8 cellular contexts compared by ENCODE assay signal in the genomic region with DNA sequence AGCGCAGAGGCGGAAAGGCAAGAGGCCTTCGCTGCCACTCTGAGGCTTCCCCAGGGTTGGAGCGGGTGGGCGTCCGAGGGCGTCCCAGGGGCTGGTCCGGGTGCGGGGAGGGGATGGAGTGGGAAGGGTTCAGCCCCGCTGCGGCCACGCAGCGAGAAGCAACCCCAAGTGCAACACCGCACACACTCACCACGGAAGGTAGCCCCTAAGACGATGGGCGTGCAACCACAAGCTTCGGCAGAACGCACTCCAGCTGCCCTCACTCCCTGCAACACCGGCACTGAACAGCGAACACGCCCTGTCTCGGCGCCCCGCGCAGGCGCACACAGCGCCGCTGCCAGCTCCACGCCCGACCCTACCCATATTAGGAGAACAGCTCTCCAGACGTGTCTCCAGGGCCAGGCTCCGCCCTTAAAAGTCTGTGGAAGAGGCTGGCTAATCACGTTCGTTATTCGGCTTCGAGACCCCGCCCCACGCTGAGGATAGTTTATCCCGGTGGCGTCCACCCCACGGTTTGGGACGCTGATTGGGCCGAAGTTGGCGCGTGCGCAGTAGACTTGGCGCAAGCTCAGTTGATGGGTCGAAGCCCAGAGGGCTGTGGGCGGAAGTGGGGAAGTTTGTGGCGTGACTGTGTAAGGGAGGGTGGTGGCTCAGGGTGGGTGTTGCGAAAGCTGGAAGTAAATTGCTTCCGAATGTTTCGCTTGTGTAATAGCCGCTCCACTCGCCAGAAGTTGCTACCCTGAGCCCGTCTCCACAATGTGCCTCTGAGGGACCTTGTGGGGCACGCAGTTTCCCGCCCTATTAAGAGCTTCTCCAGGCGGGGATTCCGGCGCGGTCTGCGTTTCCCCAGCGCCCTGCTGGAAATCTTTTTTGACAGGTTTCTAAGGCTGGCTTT.
DNase-seq lines count a peak whose midpoint lies in the region; ATAC-seq and FAIRE-seq lines count a peak whose summit lies in the region.

Gene RSU1 (minus strand): TSS at position 300 of the 895 bp plus-strand sequence. CDS start 343 bp downstream, outside the sequence.

- FAIRE-seq in HTR-8/SVneo (lab: Jason Lieb, UNC), result peak; percentile 98

- peaks cover 27 to 36% of the 10 kb centered on the region in 2 donors for H3K4me1 Mint-ChIP-seq in effector memory CD8-positive, alpha-beta T cell (ENCODE audit: low read depth in 2 of 2)

- ATAC-seq in GM21367 (IDR thresholded peaks at IDR 0.05; ENCODE audit: unreplicated experiment), result peak; percentile 97
- peak; percentile 93 for ATAC-seq in effector memory CD8-positive, alpha-beta T cell (replicated peaks)

- peak within 1 kb of the TSS; percentile 88 to 92 for H3K27ac Mint-ChIP-seq in effector memory CD8-positive, alpha-beta T cell

- H3K27me3 Mint-ChIP-seq in effector memory CD8-positive, alpha-beta T cell, result no peaks in the 10 kb centered on the region

- peak within 1 kb of the TSS; percentile 85 to 88 for H3K4me3 Mint-ChIP-seq in effector memory CD8-positive, alpha-beta T cell

- H3K9me3 Mint-ChIP-seq in effector memory CD8-positive, alpha-beta T cell, result peaks cover 5 to 7% of the 10 kb centered on the region in 2 donors

- peaks cover 14% of the 10 kb centered on the region for H3K36me3 Mint-ChIP-seq in effector memory CD8-positive, alpha-beta T cell (ENCODE audit: insufficient read depth)

- DNase-seq in COLO829 (ENCODE audit: low spot score) (peak; percentile 99), HTR-8/SVneo (ENCODE audit: insufficient read length, low spot score) (peak; percentile 97), NOMO-1 treated with dmso at 0.1 percent for 144 hours (lab: John Stamatoyannopoulos, UW; ENCODE audit: unreplicated experiment) (peak; percentile 100), medulla oblongata (ENCODE audit: extremely low spot score) (peak; percentile 100)
- peak; percentile 97 to 99 (median 99) for DNase-seq in activated CD8-positive, alpha-beta memory T cell treated with anti-CD3 and anti-CD28 coated beads for 48 hours (ENCODE audit: low read depth in 2 of 3, low spot score in 2 of 3)
- DNase-seq in effector memory CD8-positive, alpha-beta T cell, result peak; percentile 100
- peak; percentile 100 for DNase-seq in stimulated activated CD8-positive, alpha-beta memory T cell treated with anti-CD3 and anti-CD28 coated beads, Interleukin-12 subunit alpha, Interleukin-12 subunit beta, amount 100 ng/mL, for 1 hour (ENCODE audit: low read depth)

Comparison
In these comparisons a context has a peak if more than half of its experiments do, and no peak if none do; other contexts are left out.
1. Peak in every context shown above with its lines: DNase-seq and ATAC-seq.